In genomic region chr17:1882836-1883235, GRCh38 we compare ENCODE assay signal across 1 cellular context.
TF ChIP-seq lines count a peak whose summit lies in the region.

No MANE protein-coding gene starts in this region.

TF ChIP-seq in HepG2, 621 proteins besides CTCF, POLR2A, EP300 and RAD21 (continued from another document and continues in another):
- no peak for TF ChIP-seq NR2F2 (IDR thresholded peaks at IDR 0.05; ENCODE audit: borderline replicate concordance, low read depth)
- TF ChIP-seq ZNF800 (CRISPR knock-in tag; IDR thresholded peaks at IDR 0.05), result no peak
- TF ChIP-seq BHLHE40 (IDR thresholded peaks at IDR 0.05; ENCODE audit: low read length), result no peak
- TF ChIP-seq THAP11 (CRISPR knock-in tag; IDR thresholded peaks at IDR 0.05), result no peak
- no peak for TF ChIP-seq ZNF567 (CRISPR knock-in tag; IDR thresholded peaks at IDR 0.05; ENCODE audit: borderline replicate concordance)
- no peak for TF ChIP-seq ZNF431 (CRISPR knock-in tag; IDR thresholded peaks at IDR 0.05; ENCODE audit: borderline replicate concordance, low read depth)
- no peak for TF ChIP-seq HDAC6 (IDR thresholded peaks at IDR 0.05; ENCODE audit: low read depth, low read length)
- TF ChIP-seq ZSCAN20 (CRISPR knock-in tag; IDR thresholded peaks at IDR 0.05; ENCODE audit: borderline replicate concordance), result no peak
- 0 out of 2 replicates have a peak, but pooled peaks have one; percentile 27 for TF ChIP-seq HNF1B (CRISPR knock-in tag; IDR thresholded peaks at IDR 0.05)
- no peak for TF ChIP-seq ATM (IDR thresholded peaks at IDR 0.05; ENCODE audit: borderline replicate concordance)
- no peak for TF ChIP-seq MBD4 (IDR thresholded peaks at IDR 0.05; ENCODE audit: borderline replicate concordance, low read length)
- TF ChIP-seq ETV6 (CRISPR knock-in tag; conservative IDR thresholded peaks at IDR 0.05), result no peak
- no peak for TF ChIP-seq GTF3A (CRISPR knock-in tag; conservative IDR thresholded peaks at IDR 0.05)
- no peak for TF ChIP-seq CREB1 (IDR thresholded peaks at IDR 0.05)
- no peak for TF ChIP-seq CREB1 (CRISPR knock-in tag; IDR thresholded peaks at IDR 0.05)
- TF ChIP-seq ZSCAN12 (CRISPR knock-in tag; IDR thresholded peaks at IDR 0.05), result no peak
- no peak for TF ChIP-seq ZNF615 (CRISPR knock-in tag; IDR thresholded peaks at IDR 0.05; ENCODE audit: borderline replicate concordance)
- TF ChIP-seq MAX (IDR thresholded peaks at IDR 0.05), result no peak
- no peak for TF ChIP-seq MZF1 (CRISPR knock-in tag; IDR thresholded peaks at IDR 0.05; ENCODE audit: borderline replicate concordance)
- TF ChIP-seq KMT2A (CRISPR knock-in tag; IDR thresholded peaks at IDR 0.05), result no peak
- TF ChIP-seq ZNF839 (CRISPR knock-in tag; IDR thresholded peaks at IDR 0.05; ENCODE audit: borderline replicate concordance), result no peak
- TF ChIP-seq SOX13 (IDR thresholded peaks at IDR 0.05), result no peak
- TF ChIP-seq SOX13 (CRISPR knock-in tag; conservative IDR thresholded peaks at IDR 0.05 in 1 of 2, IDR thresholded peaks at IDR 0.05 in 1 of 2), result no peak
- no peak for TF ChIP-seq ZNF629 (CRISPR knock-in tag; conservative IDR thresholded peaks at IDR 0.05)
- no peak for TF ChIP-seq IRX3 (CRISPR knock-in tag; IDR thresholded peaks at IDR 0.05; ENCODE audit: borderline replicate concordance, low read depth)
- no peak for TF ChIP-seq MLX (CRISPR knock-in tag; IDR thresholded peaks at IDR 0.05)
- TF ChIP-seq TEAD3 (CRISPR knock-in tag; optimal IDR thresholded peaks at IDR 0.05; ENCODE audit: borderline replicate concordance), result no peak
- TF ChIP-seq EHMT2 (IDR thresholded peaks at IDR 0.05; ENCODE audit: borderline replicate concordance, low read depth, low read length), result no peak
- no peak for TF ChIP-seq ZNF136 (CRISPR knock-in tag; IDR thresholded peaks at IDR 0.05; ENCODE audit: low read depth)
- TF ChIP-seq ZNF20 (CRISPR knock-in tag; IDR thresholded peaks at IDR 0.05), result no peak
- TF ChIP-seq ZNF503 (CRISPR knock-in tag; IDR thresholded peaks at IDR 0.05), result no peak
- TF ChIP-seq MEIS2 (CRISPR knock-in tag; IDR thresholded peaks at IDR 0.05), result 0 out of 2 replicates have a peak, but pooled peaks have one; percentile 9
- TF ChIP-seq ZNF770 (CRISPR knock-in tag; IDR thresholded peaks at IDR 0.05), result peak; percentile 89
- TF ChIP-seq HNF4A (CRISPR knock-in tag; IDR thresholded peaks at IDR 0.05), result peak; percentile 39
- TF ChIP-seq FOSL2 (CRISPR knock-in tag; IDR thresholded peaks at IDR 0.05), result no peak
- TF ChIP-seq ZBTB33 (CRISPR knock-in tag; IDR thresholded peaks at IDR 0.05), result peak; percentile 86
- peak; percentile 57; the same call in 1 of the 2 replicates for TF ChIP-seq ZNF121 (CRISPR knock-in tag; IDR thresholded peaks at IDR 0.05)
- TF ChIP-seq ZNF552 (CRISPR knock-in tag; IDR thresholded peaks at IDR 0.05; ENCODE audit: borderline replicate concordance), result no peak
- TF ChIP-seq MIER2 (CRISPR knock-in tag; IDR thresholded peaks at IDR 0.05), result no peak
- no peak for TF ChIP-seq ZNF740 (CRISPR knock-in tag; IDR thresholded peaks at IDR 0.05)
- no peak for TF ChIP-seq ZNF407 (CRISPR knock-in tag; IDR thresholded peaks at IDR 0.05; ENCODE audit: not compliant biosample characterization)
- no peak for TF ChIP-seq ZNF850 (CRISPR knock-in tag; conservative IDR thresholded peaks at IDR 0.05)
- TF ChIP-seq ZBTB42 (CRISPR knock-in tag; IDR thresholded peaks at IDR 0.05), result no peak
